Comparison of ENCODE assay signal across 23 cellular contexts in the genomic region with DNA sequence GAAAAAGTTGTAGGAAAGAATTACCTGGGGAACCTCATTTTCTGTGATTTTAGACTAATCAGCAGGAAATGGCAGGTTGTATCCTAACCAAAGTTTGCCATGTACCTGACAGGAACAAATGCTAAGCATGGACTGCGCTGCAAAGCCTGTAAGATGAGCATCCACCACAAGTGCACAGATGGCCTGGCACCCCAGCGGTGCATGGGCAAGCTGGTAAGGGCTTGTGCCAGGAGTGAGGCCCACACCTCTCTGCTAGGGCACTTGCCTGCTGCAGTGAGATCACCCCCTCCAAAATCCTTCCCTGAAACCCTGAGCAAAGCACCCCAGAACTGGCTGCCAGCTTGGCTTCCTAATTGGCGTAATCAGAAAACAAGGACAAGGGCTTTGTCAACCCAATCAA.
"Had no signal": no experiment of that assay in that cellular context is flagged by ENCODE, and none has a peak within 500 bp of the region (broad histone marks: within the 10 kb centered on the region; RNA-seq: fewer than 3 reads in every experiment).

No MANE protein-coding gene starts in this region.

- H3K4me3 Mint-ChIP-seq: mesothelial cell of epicardium; naive B cell; natural killer cell; nephron progenitor cell; neural progenitor cell; stimulated activated memory B cell treated with anti-CD40 and anti-IgM and Interleukin-4, amounts not matched to agents 10 μg/mL and 1 μg/mL and 100 μg/mL, for 72 hours; stimulated activated naive CD8-positive, alpha-beta T cell treated with anti-CD3 and anti-CD28 coated beads, Interleukin-15, amount 100 ng/mL, for 72 hours; type B pancreatic cell had no signal

- H3K4me3 ChIP-seq: left ventricle myocardium inferior, lung, neural progenitor cell, ovary, right atrium auricular region, right lobe of liver, smooth muscle cell, tibial nerve, uterus had no signal

- H3K9ac ChIP-seq: neural progenitor cell had no signal

- H3K4me1 Mint-ChIP-seq: mesothelial cell of epicardium; naive B cell; natural killer cell; nephron progenitor cell; stimulated activated memory B cell treated with anti-CD40 and anti-IgM and Interleukin-4, amounts not matched to agents 10 μg/mL and 1 μg/mL and 100 μg/mL, for 72 hours; stimulated activated naive CD8-positive, alpha-beta T cell treated with anti-CD3 and anti-CD28 coated beads, Interleukin-15, amount 100 ng/mL, for 72 hours had no signal

- H3K9me3 ChIP-seq: ovary, right atrium auricular region, right lobe of liver, tibial nerve, uterus had no signal

- DNase-seq: islet precursor cell; left ventricle myocardium inferior; naive B cell; natural killer cell; nephron progenitor cell; ovary; right lobe of liver; stimulated activated CD4-positive, alpha-beta T cell treated with anti-CD3 and anti-CD28 coated beads, Interleukin-1b, Interleukin-23, amount 100 ng/mL, for 48 hours; stimulated activated CD4-positive, alpha-beta T cell treated with anti-CD3 and anti-CD28 coated beads, Interleukin-2, amount 100 ng/mL, for 48 hours; stimulated activated CD4-positive, alpha-beta T cell treated with anti-CD3 and anti-CD28 coated beads, Interleukin-4, amount 100 ng/mL, for 4 hours; stimulated activated CD8-positive, alpha-beta memory T cell treated with anti-CD3 and anti-CD28 coated beads, Interleukin-4, amount 100 ng/mL, for 48 hours; stimulated activated naive CD4-positive, alpha-beta T cell treated with Interleukin-2 at 50 U/mL for 16 hours; stimulated activated naive CD8-positive, alpha-beta T cell treated with anti-CD3 and anti-CD28 coated beads, Interleukin-15, amount 100 ng/mL, for 72 hours; uterus had no signal

- H3K27me3 Mint-ChIP-seq: progenitor cell of endocrine pancreas; stimulated activated memory B cell treated with anti-CD40 and anti-IgM and Interleukin-4, amounts not matched to agents 10 μg/mL and 1 μg/mL and 100 μg/mL, for 72 hours; stimulated activated naive CD8-positive, alpha-beta T cell treated with anti-CD3 and anti-CD28 coated beads, Interleukin-15, amount 100 ng/mL, for 72 hours; type B pancreatic cell had no signal

- ATAC-seq: natural killer cell; right lobe of liver; stimulated activated memory B cell treated with anti-CD40 and anti-IgM and Interleukin-4, amounts not matched to agents 10 μg/mL and 1 μg/mL and 100 μg/mL, for 72 hours; stimulated activated naive CD8-positive, alpha-beta T cell treated with anti-CD3 and anti-CD28 coated beads, Interleukin-15, amount 100 ng/mL, for 72 hours had no signal

- H3K27ac ChIP-seq: left ventricle myocardium inferior, neural progenitor cell, ovary, right atrium auricular region, right lobe of liver, tibial nerve, uterus had no signal

- H3K36me3 Mint-ChIP-seq: naive B cell; natural killer cell; stimulated activated memory B cell treated with anti-CD40 and anti-IgM and Interleukin-4, amounts not matched to agents 10 μg/mL and 1 μg/mL and 100 μg/mL, for 72 hours had no signal

- H3K27me3 ChIP-seq: neural progenitor cell, ovary, right atrium auricular region, right lobe of liver, tibial nerve, uterus had no signal

- H3K4me1 ChIP-seq: left ventricle myocardium inferior, neural progenitor cell, right atrium auricular region, right lobe of liver, tibial nerve, uterus had no signal

- H3K36me3 ChIP-seq: left ventricle myocardium inferior, neural progenitor cell, ovary, right atrium auricular region, right lobe of liver, tibial nerve, uterus had no signal

- H3K4me2 ChIP-seq: neural progenitor cell, smooth muscle cell had no signal

- H3K9me3 Mint-ChIP-seq: type B pancreatic cell had no signal

- H3K27ac Mint-ChIP-seq: mesothelial cell of epicardium; naive B cell; natural killer cell; nephron progenitor cell; neural progenitor cell; progenitor cell of endocrine pancreas; stimulated activated memory B cell treated with anti-CD40 and anti-IgM and Interleukin-4, amounts not matched to agents 10 μg/mL and 1 μg/mL and 100 μg/mL, for 72 hours; stimulated activated naive CD8-positive, alpha-beta T cell treated with anti-CD3 and anti-CD28 coated beads, Interleukin-15, amount 100 ng/mL, for 72 hours; type B pancreatic cell had no signal
